12 cellular contexts compared by ENCODE assay signal in the genomic region with DNA sequence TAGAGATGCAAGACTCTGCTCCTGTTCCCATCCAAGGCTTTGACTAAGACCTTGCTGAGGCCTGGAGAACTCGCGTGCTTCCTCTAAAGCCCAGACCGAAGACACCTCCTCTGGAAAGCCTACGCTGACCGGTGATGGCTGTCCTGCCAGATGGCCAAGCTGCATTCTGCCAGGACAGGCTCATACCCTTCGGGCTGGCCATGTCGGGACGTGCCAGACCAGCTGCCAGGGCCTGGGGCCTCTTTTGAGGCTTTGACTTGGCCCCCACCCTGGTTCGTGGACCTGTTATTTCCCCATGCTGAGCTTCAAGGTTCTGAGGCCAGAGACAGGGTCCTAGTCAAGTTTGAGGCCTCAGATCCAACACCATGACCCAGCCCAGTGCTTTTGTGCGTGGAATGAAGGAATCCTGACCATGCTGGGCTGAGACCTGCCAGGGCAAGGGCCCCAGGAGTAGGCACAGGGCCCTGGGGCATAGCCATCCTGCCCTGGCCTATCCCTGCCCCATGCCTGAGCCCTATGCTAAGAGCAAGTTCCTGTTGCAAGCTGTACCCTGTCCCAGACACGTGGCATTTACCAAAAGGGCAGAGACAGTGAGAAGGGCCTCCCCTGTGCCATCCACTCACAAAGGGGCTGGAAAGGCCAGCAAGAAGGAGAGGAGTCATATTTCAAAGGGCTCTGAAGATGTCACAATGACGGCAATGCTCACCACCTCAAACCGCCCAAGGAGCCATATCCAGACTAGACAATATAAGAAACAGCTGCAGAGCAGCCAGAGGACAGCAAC. TPM values are rescaled to one million over a fixed set of nuclear protein-coding genes. Genes with fewer than 3 reads are reported as not detected.
DNase-seq lines count a peak whose midpoint lies in the region; TF ChIP-seq lines count a peak whose summit lies in the region.
"Had no signal": no experiment of that assay in that cellular context is flagged by ENCODE, and none has a peak within 500 bp of the region (broad histone marks: within the 10 kb centered on the region; RNA-seq: fewer than 3 reads in every experiment).

No MANE protein-coding gene starts in this region.

- DNase-seq in EH (ENCODE audit: low read depth) (peak; percentile 67), NCI-H510A treated with DMSO at 0.1 percent for 48 hours (lab: John Stamatoyannopoulos, UW) (peak; percentile 92), epithelial cell of prostate (ENCODE audit: low read depth, low spot score) (no peak), neural progenitor cell (ENCODE audit: low spot score) (peak; percentile 53), HuH-7 (ENCODE audit: low spot score) (no peak), endothelial cell (ENCODE audit: low spot score) (no peak), mesothelial cell of epicardium (ENCODE audit: low spot score in 2 of 2, unreplicated experiment in 2 of 2) (no peak)
- DNase-seq: activated CD4-positive, alpha-beta T cell treated with anti-CD3 and anti-CD28 coated beads, Interleukin-2, amount 10 ng/mL, durations not matched to agents 24 days and 14 days; colonic mucosa; NCI-H69; stimulated activated CD4-positive, alpha-beta T cell treated with anti-CD3 and anti-CD28 coated beads, Interleukin-4, amount 100 ng/mL, for 4 hours had no signal

- H3K4me2 ChIP-seq in neural progenitor cell: no peak overlapping the region

- H2AFZ ChIP-seq in neural progenitor cell (replicated peaks): no peak overlapping the region
- H2AFZ ChIP-seq: parathyroid adenoma had no signal

- H3K27ac ChIP-seq in epithelial cell of prostate (peak overlapping the region; percentile 63), neural progenitor cell (no peak overlapping the region)
- H3K27ac ChIP-seq: colonic mucosa, parathyroid adenoma had no signal

- peaks cover 32% of the 10 kb centered on the region for H3K4me1 Mint-ChIP-seq in neural progenitor cell
- H3K4me1 Mint-ChIP-seq in endothelial cell (ENCODE audit: unreplicated experiment): no peaks in the 10 kb centered on the region
- peaks cover 9% of the 10 kb centered on the region for H3K4me1 Mint-ChIP-seq in mesothelial cell of epicardium

- H3F3A ChIP-seq in neural progenitor cell (ENCODE audit: low read depth): peaks cover 19% of the 10 kb centered on the region

- TF ChIP-seq CTCF in neural progenitor cell (IDR thresholded peaks at IDR 0.05): no peak
- TF ChIP-seq CTCF in endothelial cell (IDR thresholded peaks at IDR 0.05; ENCODE audit: unreplicated experiment): no peak
- no peak for TF ChIP-seq CTCF in mesothelial cell of epicardium (IDR thresholded peaks at IDR 0.05; ENCODE audit: unreplicated experiment)

- H3K9me3 Mint-ChIP-seq in neural progenitor cell (no peaks in the 10 kb centered on the region), endothelial cell (ENCODE audit: unreplicated experiment) (no peaks in the 10 kb centered on the region), mesothelial cell of epicardium (no peaks in the 10 kb centered on the region)
- H3K9me3 Mint-ChIP-seq: activated CD4-positive, alpha-beta T cell treated with anti-CD3 and anti-CD28 coated beads, Interleukin-2, amount 10 ng/mL, durations not matched to agents 24 days and 14 days had no signal

- H3K27ac Mint-ChIP-seq in neural progenitor cell (peak overlapping the region; percentile 21), endothelial cell (ENCODE audit: unreplicated experiment) (no peak overlapping the region), mesothelial cell of epicardium (no peak overlapping the region)
- H3K27ac Mint-ChIP-seq: activated CD4-positive, alpha-beta T cell treated with anti-CD3 and anti-CD28 coated beads, Interleukin-2, amount 10 ng/mL, durations not matched to agents 24 days and 14 days had no signal

- H3K4me3 Mint-ChIP-seq in neural progenitor cell (no peak overlapping the region), endothelial cell (ENCODE audit: unreplicated experiment) (no peak overlapping the region), mesothelial cell of epicardium (no peak overlapping the region)
- H3K4me3 Mint-ChIP-seq: activated CD4-positive, alpha-beta T cell treated with anti-CD3 and anti-CD28 coated beads, Interleukin-2, amount 10 ng/mL, durations not matched to agents 24 days and 14 days had no signal

- no peaks in the 10 kb centered on the region for H3K9me3 ChIP-seq in neural progenitor cell (ENCODE audit: low read depth)
- H3K9me3 ChIP-seq: colonic mucosa had no signal

- H3K9ac ChIP-seq in neural progenitor cell: no peak overlapping the region
- H3K9ac ChIP-seq: parathyroid adenoma had no signal

- H3K36me3 ChIP-seq in neural progenitor cell: no peaks in the 10 kb centered on the region
- H3K36me3 ChIP-seq: colonic mucosa had no signal

- peaks cover 33% of the 10 kb centered on the region for H3K4me1 ChIP-seq in neural progenitor cell
- H3K4me1 ChIP-seq: colonic mucosa, parathyroid adenoma had no signal

- H3K36me3 Mint-ChIP-seq in neural progenitor cell: peaks cover 2% of the 10 kb centered on the region
- H3K36me3 Mint-ChIP-seq in endothelial cell (ENCODE audit: low read depth, unreplicated experiment): peaks cover 4% of the 10 kb centered on the region
- H3K36me3 Mint-ChIP-seq in mesothelial cell of epicardium: no peaks in the 10 kb centered on the region

- H4K20me1 ChIP-seq in neural progenitor cell (ENCODE audit: low read depth): peaks cover 8% of the 10 kb centered on the region

- no peak overlapping the region for H3K4me3 ChIP-seq in neural progenitor cell
- H3K4me3 ChIP-seq: colonic mucosa had no signal

- no peaks in the 10 kb centered on the region for H3K27me3 ChIP-seq in neural progenitor cell
- H3K27me3 ChIP-seq: colonic mucosa had no signal

- H3K79me2 ChIP-seq in neural progenitor cell (ENCODE audit: low read depth): no peaks in the 10 kb centered on the region
- H3K79me2 ChIP-seq: parathyroid adenoma had no signal

- H3K27me3 Mint-ChIP-seq in neural progenitor cell (ENCODE audit: insufficient read depth, low read depth) (no peaks in the 10 kb centered on the region), endothelial cell (ENCODE audit: unreplicated experiment) (peaks cover 2% of the 10 kb centered on the region), mesothelial cell of epicardium (ENCODE audit: low read depth) (no peaks in the 10 kb centered on the region)
- H3K27me3 Mint-ChIP-seq: activated CD4-positive, alpha-beta T cell treated with anti-CD3 and anti-CD28 coated beads, Interleukin-2, amount 10 ng/mL, durations not matched to agents 24 days and 14 days had no signal

RNA-seq across cellular contexts. Expression of gene MRPL14, which starts 42.8 kb away (rescaled TPM):
- total RNA-seq in neural progenitor cell (ENCODE audit: low replicate concordance): 40.4 and 53.5 TPM in 2 replicates
- total RNA-seq in endothelial cell (ENCODE audit: unreplicated experiment): 30.3 TPM
- 46.9 to 50.9 TPM (median 49.5 TPM) in 3 replicates for total RNA-seq in mesothelial cell of epicardium

RNA-seq across cellular contexts. Expression of gene TMEM63B, which starts 42.9 kb away (rescaled TPM):
- total RNA-seq in neural progenitor cell (ENCODE audit: low replicate concordance) (25.4 and 30.8 TPM in 2 replicates), endothelial cell (ENCODE audit: unreplicated experiment) (33.4 TPM), mesothelial cell of epicardium (44.7 to 54.9 TPM (median 49.3 TPM) in 3 replicates)

Comparison
In these comparisons a context has a peak if more than half of its experiments do, and no peak if none do; other contexts are left out.
1. DNase-seq: peak in EH (single experiment), NCI-H510A treated with DMSO at 0.1 percent for 48 hours (single experiment) and neural progenitor cell (single experiment); none in epithelial cell of prostate (single experiment), HuH-7 (single experiment), endothelial cell (single experiment) and mesothelial cell of epicardium (0 of 2).